In the genomic region with DNA sequence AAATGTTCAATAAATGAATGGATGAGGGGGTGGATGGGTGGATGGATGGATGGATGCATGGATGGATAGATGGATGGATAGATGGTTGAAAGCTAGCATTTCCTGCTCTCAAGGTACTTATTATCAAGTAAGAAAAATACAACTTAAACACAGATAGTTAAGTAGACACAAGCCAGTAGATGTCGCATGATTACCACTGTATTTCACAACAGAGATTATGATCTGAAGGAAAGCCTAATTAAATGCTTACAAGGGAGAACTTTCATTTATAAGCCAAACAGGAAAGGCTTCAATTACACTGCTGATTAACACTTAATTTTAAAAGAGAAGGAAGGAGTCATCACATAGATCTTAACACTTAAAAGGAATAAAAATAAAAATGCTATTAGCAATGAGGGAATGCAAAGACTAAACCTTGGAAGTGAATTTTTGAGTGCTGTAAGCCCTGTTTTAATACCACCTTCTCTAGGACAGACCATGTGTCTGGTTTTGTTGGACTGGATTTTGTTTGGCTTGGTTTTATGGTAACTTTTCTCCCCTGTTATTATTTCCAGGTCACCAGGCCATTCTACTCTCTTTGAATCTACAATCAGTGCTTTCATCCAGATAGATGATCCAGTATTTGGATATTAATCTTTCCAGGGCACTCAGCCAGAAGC, we compare ENCODE assay signal across 17 cellular contexts.
DNase-seq lines count a peak whose midpoint lies in the region; ATAC-seq and TF ChIP-seq lines count a peak whose summit lies in the region.
"Had no signal": no experiment of that assay in that cellular context is flagged by ENCODE, and none has a peak within 500 bp of the region (broad histone marks: within the 10 kb centered on the region; RNA-seq: fewer than 3 reads in every experiment).

No MANE protein-coding gene starts in this region.

- no peak for ATAC-seq in GM18867 (IDR thresholded peaks at IDR 0.05; ENCODE audit: unreplicated experiment)
- ATAC-seq in stimulated activated naive B cell treated with anti-CD40 and anti-IgM and Interleukin-4, amounts not matched to agents 10 μg/mL and 1 μg/mL and 100 μg/mL, for 72 hours (replicated peaks): no peak
- ATAC-seq: left ventricle myocardium superior had no signal

- no peaks in the 10 kb centered on the region for H3F3A ChIP-seq in smooth muscle cell (ENCODE audit: low read depth)

- H3K27ac ChIP-seq in C4-2B (no peak overlapping the region), smooth muscle cell (ENCODE audit: low read depth) (no peak overlapping the region)
- H3K27ac ChIP-seq: ascending aorta, esophagus squamous epithelium, parathyroid adenoma, SJCRH30, transverse colon had no signal

- H3K36me3 ChIP-seq in smooth muscle cell (ENCODE audit: low read depth): no peaks in the 10 kb centered on the region
- H3K36me3 ChIP-seq: ascending aorta, esophagus squamous epithelium, SJCRH30, transverse colon had no signal

- no peaks in the 10 kb centered on the region for H3K4me1 Mint-ChIP-seq in stimulated activated naive B cell treated with anti-CD40 and anti-IgM and Interleukin-4, amounts not matched to agents 10 μg/mL and 1 μg/mL and 100 μg/mL, for 72 hours

- H2AFZ ChIP-seq in smooth muscle cell (ENCODE audit: low read depth): no peak overlapping the region
- H2AFZ ChIP-seq: parathyroid adenoma had no signal

- no peaks in the 10 kb centered on the region for H3K27me3 ChIP-seq in smooth muscle cell (ENCODE audit: low read depth)
- H3K27me3 ChIP-seq: ascending aorta, esophagus squamous epithelium, SJCRH30, transverse colon had no signal

- no peak overlapping the region for H3K27ac Mint-ChIP-seq in stimulated activated naive B cell treated with anti-CD40 and anti-IgM and Interleukin-4, amounts not matched to agents 10 μg/mL and 1 μg/mL and 100 μg/mL, for 72 hours

- H3K9me3 ChIP-seq in smooth muscle cell (replicated peaks; ENCODE audit: low read depth): no peaks in the 10 kb centered on the region
- H3K9me3 ChIP-seq: ascending aorta, esophagus squamous epithelium, transverse colon had no signal

- 63% methylated on average over 1 of the region's 1 CpG for WGBS in smooth muscle cell (ENCODE audit: low lambda C conversion rate)

- H3K4me3 Mint-ChIP-seq in stimulated activated naive B cell treated with anti-CD40 and anti-IgM and Interleukin-4, amounts not matched to agents 10 μg/mL and 1 μg/mL and 100 μg/mL, for 72 hours: no peak overlapping the region

- H3K4me3 ChIP-seq in smooth muscle cell: no peak overlapping the region
- H3K4me3 ChIP-seq: ascending aorta, esophagus squamous epithelium, SJCRH30, transverse colon had no signal

- H3K27me3 Mint-ChIP-seq in stimulated activated naive B cell treated with anti-CD40 and anti-IgM and Interleukin-4, amounts not matched to agents 10 μg/mL and 1 μg/mL and 100 μg/mL, for 72 hours: no peaks in the 10 kb centered on the region

- H3K79me2 ChIP-seq in smooth muscle cell (ENCODE audit: low read depth): no peaks in the 10 kb centered on the region
- H3K79me2 ChIP-seq: parathyroid adenoma had no signal

- H4K20me1 ChIP-seq in smooth muscle cell (ENCODE audit: low read depth): no peaks in the 10 kb centered on the region

- no peak overlapping the region for H3K4me2 ChIP-seq in smooth muscle cell

- H3K9ac ChIP-seq in smooth muscle cell (ENCODE audit: low read depth): no peak overlapping the region
- H3K9ac ChIP-seq: parathyroid adenoma had no signal

- H3K36me3 Mint-ChIP-seq in stimulated activated naive B cell treated with anti-CD40 and anti-IgM and Interleukin-4, amounts not matched to agents 10 μg/mL and 1 μg/mL and 100 μg/mL, for 72 hours: peaks cover 2 to 5% of the 10 kb centered on the region in 2 donors

- peaks cover 1 to 4% of the 10 kb centered on the region in 2 donors for H3K9me3 Mint-ChIP-seq in stimulated activated naive B cell treated with anti-CD40 and anti-IgM and Interleukin-4, amounts not matched to agents 10 μg/mL and 1 μg/mL and 100 μg/mL, for 72 hours

- peak; percentile 70 for TF ChIP-seq CTCF in C4-2B (conservative IDR thresholded peaks at IDR 0.05)
- TF ChIP-seq CTCF in smooth muscle cell (IDR thresholded peaks at IDR 0.05; ENCODE audit: borderline replicate concordance, insufficient read depth, poor library complexity, severe bottlenecking): no peak

- DNase-seq in HT1080 (ENCODE audit: low read depth) (peak; percentile 21), amniotic epithelial cell (ENCODE audit: low read depth) (peak; percentile 54), myocyte (ENCODE audit: low read depth) (peak; percentile 26), NCI-H510A treated with DMSO at 0.1 percent for 48 hours (lab: John Stamatoyannopoulos, UW) (no peak), smooth muscle cell (lab: John Stamatoyannopoulos, UW; ENCODE audit: unreplicated experiment) (no peak)
- no peak for DNase-seq in stimulated activated naive B cell treated with anti-CD40 and anti-IgM and Interleukin-4, amounts not matched to agents 10 μg/mL and 1 μg/mL and 100 μg/mL, for 72 hours
- DNase-seq: activated CD8-positive, alpha-beta memory T cell treated with anti-CD3 and anti-CD28 coated beads for 24 hours; esophagus squamous epithelium; H7; left ventricle myocardium superior; NCI-H146; transverse colon had no signal

- H3K4me1 ChIP-seq in smooth muscle cell (ENCODE audit: low read depth): no peaks in the 10 kb centered on the region
- H3K4me1 ChIP-seq: ascending aorta, esophagus squamous epithelium, parathyroid adenoma, SJCRH30 had no signal

Comparison
In these comparisons a context has a peak if more than half of its experiments do, and no peak if none do; other contexts are left out.
1. DNase-seq: peak in HT1080 (single experiment), amniotic epithelial cell (single experiment) and myocyte (single experiment); none in NCI-H510A treated with DMSO at 0.1 percent for 48 hours (single experiment), stimulated activated naive B cell treated with anti-CD40 and anti-IgM and Interleukin-4, amounts not matched to agents 10 μg/mL and 1 μg/mL and 100 μg/mL, for 72 hours (single experiment) and smooth muscle cell (single experiment).